Comparison of ENCODE assay signal across 16 cellular contexts in the genomic region with DNA sequence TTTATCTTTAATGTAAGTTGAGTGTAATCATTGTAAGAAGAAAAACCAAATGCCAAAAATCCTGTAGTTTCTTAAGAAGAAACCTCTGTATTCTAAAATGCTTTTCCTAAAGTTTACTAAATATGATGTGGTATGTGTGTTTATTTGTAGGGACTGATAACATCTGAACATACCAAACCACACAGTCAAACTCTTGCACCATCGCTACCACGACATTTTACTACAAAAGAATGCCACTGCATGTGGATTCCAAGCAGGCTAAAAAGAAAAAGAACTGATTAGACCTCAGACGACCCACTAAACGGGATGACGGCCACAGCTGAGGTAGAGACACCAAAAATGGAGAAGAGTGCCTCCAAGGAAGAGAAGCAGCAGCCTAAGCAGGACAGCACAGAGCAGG. TPM values are rescaled to one million over a fixed set of nuclear protein-coding genes. Genes with fewer than 3 reads are reported as not detected.
A peak's percentile ranks its signal among the peaks of the same experiment; 100 is the strongest.
DNase-seq lines count a peak whose midpoint lies in the region; ATAC-seq and TF ChIP-seq lines count a peak whose summit lies in the region.
"Had no signal": no experiment of that assay in that cellular context is flagged by ENCODE, and none has a peak within 500 bp of the region (broad histone marks: within the 10 kb centered on the region; RNA-seq: fewer than 3 reads in every experiment).

No MANE protein-coding gene starts in this region.

- no peak for TF ChIP-seq CTCF in fibroblast of villous mesenchyme (IDR thresholded peaks at IDR 0.05; ENCODE audit: insufficient read depth, low read depth, low read length)

- no peak overlapping the region for H3K27ac Mint-ChIP-seq in T-helper 2 cell treated with Interferon-gamma antibody and Interleukin-4, amounts not matched to agents 5 μg/mL and 100 μg/mL, for 36 hours
- H3K27ac Mint-ChIP-seq: CD4-positive, CD25-positive, alpha-beta regulatory T cell had no signal

- no peaks in the 10 kb centered on the region for H3K9me3 Mint-ChIP-seq in T-helper 2 cell treated with Interferon-gamma antibody and Interleukin-4, amounts not matched to agents 5 μg/mL and 100 μg/mL, for 36 hours
- H3K9me3 Mint-ChIP-seq: CD4-positive, CD25-positive, alpha-beta regulatory T cell had no signal

- in situ Hi-C loops in GM23248 (cut with MboI) = no loop called here

- H3K79me2 ChIP-seq in GM23248 (ENCODE audit: insufficient read depth) = no peaks in the 10 kb centered on the region

- H3K36me3 ChIP-seq in GM23248 (ENCODE audit: low read depth) (no peaks in the 10 kb centered on the region), adipocyte (ENCODE audit: control insufficient read depth, insufficient read depth, low read length, severe bottlenecking) (no peaks in the 10 kb centered on the region)

- no peaks in the 10 kb centered on the region for H3K9me3 ChIP-seq in GM23248 (ENCODE audit: low read depth)
- no peaks in the 10 kb centered on the region for H3K9me3 ChIP-seq in adipocyte (ENCODE audit: control insufficient read depth, low read length)
- H3K9me3 ChIP-seq: SK-N-SH had no signal

- H3K4me1 Mint-ChIP-seq in T-helper 2 cell treated with Interferon-gamma antibody and Interleukin-4, amounts not matched to agents 5 μg/mL and 100 μg/mL, for 36 hours (ENCODE audit: low read depth) = no peaks in the 10 kb centered on the region
- H3K4me1 Mint-ChIP-seq: CD4-positive, CD25-positive, alpha-beta regulatory T cell had no signal

- H3K27me3 ChIP-seq in GM23248 (replicated peaks; ENCODE audit: insufficient read depth) (no peaks in the 10 kb centered on the region), adipocyte (replicated peaks; ENCODE audit: control insufficient read depth, insufficient read depth, low read length) (peaks cover 8% of the 10 kb centered on the region)

- WGBS in GM23248 (ENCODE audit: low coverage in 1 of 2, low lambda C conversion rate in 2 of 2, missing lambda C conversion rate in 2 of 2), 2 experiments = 32 to 65% methylated on average over 5 of the region's 5 CpGs

- H3K36me3 Mint-ChIP-seq in T-helper 2 cell treated with Interferon-gamma antibody and Interleukin-4, amounts not matched to agents 5 μg/mL and 100 μg/mL, for 36 hours (ENCODE audit: low read depth) = no peaks in the 10 kb centered on the region
- H3K36me3 Mint-ChIP-seq: CD4-positive, CD25-positive, alpha-beta regulatory T cell had no signal

- no peak overlapping the region for H3K9ac ChIP-seq in GM23248
- no peak overlapping the region for H3K9ac ChIP-seq in adipocyte (ENCODE audit: low read length)
- H3K9ac ChIP-seq: SK-N-SH had no signal

- no peaks in the 10 kb centered on the region for H4K20me1 ChIP-seq in GM23248 (ENCODE audit: insufficient read depth)

- no peak overlapping the region for H3K4me3 ChIP-seq in GM23248
- no peak overlapping the region for H3K4me3 ChIP-seq in adipocyte (ENCODE audit: low read length)
- H3K4me3 ChIP-seq in fibroblast of villous mesenchyme (ENCODE audit: low read depth, low read length) = no peak overlapping the region
- H3K4me3 ChIP-seq: PC-9 had no signal

- H3K4me3 Mint-ChIP-seq in T-helper 2 cell treated with Interferon-gamma antibody and Interleukin-4, amounts not matched to agents 5 μg/mL and 100 μg/mL, for 36 hours = no peak overlapping the region
- H3K4me3 Mint-ChIP-seq: CD4-positive, CD25-positive, alpha-beta regulatory T cell had no signal

- no peak for ATAC-seq in GM19452 (IDR thresholded peaks at IDR 0.05; ENCODE audit: unreplicated experiment)
- ATAC-seq: HCT116, Right ventricle myocardium inferior had no signal

- H3K27me3 Mint-ChIP-seq in T-helper 2 cell treated with Interferon-gamma antibody and Interleukin-4, amounts not matched to agents 5 μg/mL and 100 μg/mL, for 36 hours (ENCODE audit: low read depth) = no peaks in the 10 kb centered on the region
- H3K27me3 Mint-ChIP-seq: CD4-positive, CD25-positive, alpha-beta regulatory T cell had no signal

- DNase-seq in AG08395 (ENCODE audit: low spot score) (peak; percentile 7), GM23248 (peak; percentile 29), adipocyte (ENCODE audit: low read depth) (peak; percentile 60), fibroblast of villous mesenchyme (ENCODE audit: low read depth) (peak; percentile 73), NCI-H345 (lab: John Stamatoyannopoulos, UW) (no peak), HuH-7.5 (ENCODE audit: low spot score) (no peak)
- DNase-seq in T-helper 2 cell treated with Interferon-gamma antibody and Interleukin-4, amounts not matched to agents 5 μg/mL and 100 μg/mL, for 36 hours (ENCODE audit: low spot score) = no peak
- DNase-seq: AML-193; CD4-positive, CD25-positive, alpha-beta regulatory T cell; DMS79; NCI-H446; PC-9; SK-N-SH had no signal

- no peaks in the 10 kb centered on the region for H3K4me1 ChIP-seq in GM23248 (ENCODE audit: insufficient read depth)
- H3K4me1 ChIP-seq in adipocyte (ENCODE audit: control insufficient read depth, insufficient read depth, low read length) = peaks cover 4% of the 10 kb centered on the region

- no peak overlapping the region for H3K4me2 ChIP-seq in GM23248 (ENCODE audit: unreplicated experiment)
- H3K4me2 ChIP-seq: PC-9, SK-N-SH had no signal

- H3F3A ChIP-seq in GM23248 (ENCODE audit: insufficient read depth) = no peaks in the 10 kb centered on the region

- H3K27ac ChIP-seq in GM23248 = no peak overlapping the region
- H3K27ac ChIP-seq: PC-9 had no signal

- H3K9me2 ChIP-seq in GM23248 (ENCODE audit: insufficient read depth) = no peaks in the 10 kb centered on the region
- H3K9me2 ChIP-seq: SK-N-SH had no signal

- H2AFZ ChIP-seq in GM23248 = no peak overlapping the region
- H2AFZ ChIP-seq: PC-9 had no signal

RNA-seq across cellular contexts. Expression of gene LAS1L, which starts 46.1 kb away (rescaled TPM):
- total RNA-seq in GM23248 (2014; rRNA removed; shearing (Covaris generic)) = 15.9 and 21.3 TPM in 2 replicates
- polyA plus RNA-seq in GM23248 (2016; fragmentation: Nextera tagmentation; extraction: Ambion mirVana) = 23.5 and 25.0 TPM in 2 replicates
- 15.5 and 16.4 TPM in 2 replicates for total RNA-seq in fibroblast of villous mesenchyme

Comparison
In these comparisons a context has a peak if more than half of its experiments do, and no peak if none do; other contexts are left out.
1. DNase-seq: peak in AG08395 (single experiment), GM23248 (single experiment), adipocyte (single experiment) and fibroblast of villous mesenchyme (single experiment); none in NCI-H345 (single experiment), T-helper 2 cell treated with Interferon-gamma antibody and Interleukin-4, amounts not matched to agents 5 μg/mL and 100 μg/mL, for 36 hours (single experiment) and HuH-7.5 (single experiment).